1 cellular context compared by ENCODE assay signal in genomic region chr6:133917781-133918180, GRCh38.
TF ChIP-seq lines count a peak whose summit lies in the region.

No MANE protein-coding gene starts in this region.

TF ChIP-seq in HCT116, 20 proteins besides CTCF, POLR2A, EP300 and RAD21 (continued from another document):
- TF ChIP-seq TCF7L2 (IDR thresholded peaks at IDR 0.05; ENCODE audit: borderline replicate concordance, extremely low read depth, insufficient read depth, insufficient read length), result no peak
- TF ChIP-seq ZNF274 (IDR thresholded peaks at IDR 0.05; ENCODE audit: low read depth, low read length), result no peak
- no peak for TF ChIP-seq FOSL1 (IDR thresholded peaks at IDR 0.05; ENCODE audit: low read depth)
- no peak for TF ChIP-seq SP1 (IDR thresholded peaks at IDR 0.05; ENCODE audit: low read depth)
- no peak for TF ChIP-seq YY1 (IDR thresholded peaks at IDR 0.05; ENCODE audit: extremely low read depth, insufficient replicate concordance, low read depth, low read length)
- TF ChIP-seq, protein P1, sequence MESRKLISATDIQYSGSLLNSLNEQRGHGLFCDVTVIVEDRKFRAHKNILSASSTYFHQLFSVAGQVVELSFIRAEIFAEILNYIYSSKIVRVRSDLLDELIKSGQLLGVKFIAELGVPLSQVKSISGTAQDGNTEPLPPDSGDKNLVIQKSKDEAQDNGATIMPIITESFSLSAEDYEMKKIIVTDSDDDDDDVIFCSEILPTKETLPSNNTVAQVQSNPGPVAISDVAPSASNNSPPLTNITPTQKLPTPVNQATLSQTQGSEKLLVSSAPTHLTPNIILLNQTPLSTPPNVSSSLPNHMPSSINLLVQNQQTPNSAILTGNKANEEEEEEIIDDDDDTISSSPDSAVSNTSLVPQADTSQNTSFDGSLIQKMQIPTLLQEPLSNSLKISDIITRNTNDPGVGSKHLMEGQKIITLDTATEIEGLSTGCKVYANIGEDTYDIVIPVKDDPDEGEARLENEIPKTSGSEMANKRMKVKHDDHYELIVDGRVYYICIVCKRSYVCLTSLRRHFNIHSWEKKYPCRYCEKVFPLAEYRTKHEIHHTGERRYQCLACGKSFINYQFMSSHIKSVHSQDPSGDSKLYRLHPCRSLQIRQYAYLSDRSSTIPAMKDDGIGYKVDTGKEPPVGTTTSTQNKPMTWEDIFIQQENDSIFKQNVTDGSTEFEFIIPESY (IDR thresholded peaks at IDR 0.05; ENCODE audit: extremely low read depth, insufficient replicate concordance, low read length), result no peak
TF ChIP-seq in HCT116: peak in this region for 0.
